8 cellular contexts compared by ENCODE assay signal in genomic region chrX:135931644-135932487, GRCh38. TPM values are rescaled to one million over a fixed set of nuclear protein-coding genes. Genes with fewer than 3 reads are reported as not detected.
DNase-seq lines count a peak whose midpoint lies in the region; ATAC-seq, FAIRE-seq and TF ChIP-seq lines count a peak whose summit lies in the region.

No MANE protein-coding gene starts in this region.

- no peaks in the 10 kb centered on the region for H3K9me2 ChIP-seq in GM23338 (ENCODE audit: insufficient read depth)

- no peak overlapping the region for H2AFZ ChIP-seq in GM23338

- no peaks in the 10 kb centered on the region for H3K9me3 Mint-ChIP-seq in Calu3 (ENCODE audit: low read depth, unreplicated experiment)
- no peaks in the 10 kb centered on the region for H3K9me3 Mint-ChIP-seq in GM23338

- H3K79me2 ChIP-seq in GM23338 (replicated peaks; ENCODE audit: insufficient read depth): no peaks in the 10 kb centered on the region

- H3K4me3 Mint-ChIP-seq in Calu3 (ENCODE audit: low read depth, unreplicated experiment): no peak overlapping the region
- H3K4me3 Mint-ChIP-seq in GM23338: no peak overlapping the region

- H3K9me3 ChIP-seq in pancreas: no peaks in the 10 kb centered on the region

- H3F3A ChIP-seq in GM23338 (replicated peaks; ENCODE audit: low read depth): no peaks in the 10 kb centered on the region

- H3K4me1 ChIP-seq in GM23338 (ENCODE audit: insufficient read depth) (no peaks in the 10 kb centered on the region), pancreas (no peaks in the 10 kb centered on the region)

- no peaks in the 10 kb centered on the region for H3K36me3 Mint-ChIP-seq in Calu3 (ENCODE audit: insufficient read depth, unreplicated experiment)
- H3K36me3 Mint-ChIP-seq in GM23338 (ENCODE audit: low read depth): no peaks in the 10 kb centered on the region

- TF ChIP-seq CTCF in Calu3 (IDR thresholded peaks at IDR 0.05; ENCODE audit: unreplicated experiment) (peak; percentile 36), GM23338 (conservative IDR thresholded peaks at IDR 0.05; ENCODE audit: low read depth in 2 of 2) (peak; percentile 57 to 73), pancreas (IDR thresholded peaks at IDR 0.05) (peak; percentile 57 to 70 (median 66))

- no peaks in the 10 kb centered on the region for H3K4me1 Mint-ChIP-seq in Calu3 (ENCODE audit: low read depth, unreplicated experiment)
- H3K4me1 Mint-ChIP-seq in GM23338: no peaks in the 10 kb centered on the region

- ATAC-seq in GM23338 (peak; percentile 95), pancreas (peak in 3 of 4 donors; percentile 79 to 85 (median 81)), HG03108 (IDR thresholded peaks at IDR 0.05; ENCODE audit: unreplicated experiment) (no peak), HG03442 (IDR thresholded peaks at IDR 0.05; ENCODE audit: unreplicated experiment) (no peak)

- no peak overlapping the region for H3K27ac Mint-ChIP-seq in Calu3 (ENCODE audit: unreplicated experiment)
- no peak overlapping the region for H3K27ac Mint-ChIP-seq in GM23338

- no peaks in the 10 kb centered on the region for H3K36me3 ChIP-seq in GM23338 (ENCODE audit: insufficient read depth)
- H3K36me3 ChIP-seq in pancreas: no peaks in the 10 kb centered on the region

- no peaks in the 10 kb centered on the region for H3K27me3 ChIP-seq in GM23338 (ENCODE audit: insufficient read depth)
- H3K27me3 ChIP-seq in pancreas: peaks cover 0 to 6% (median 1%) of the 10 kb centered on the region in 4 donors

- BruUV-seq in Calu3 (replicated peaks; lab: Mats Ljungman, UMichigan): no TSS peak

- H3K27me3 Mint-ChIP-seq in Calu3 (ENCODE audit: unreplicated experiment): peaks cover 41% of the 10 kb centered on the region
- peaks cover 7% of the 10 kb centered on the region for H3K27me3 Mint-ChIP-seq in GM23338 (ENCODE audit: insufficient read depth, low read depth, poor library complexity)

- CTCF ChIA-PET in Calu3 (lab: Charles Lee): no interaction called here

- H4K20me1 ChIP-seq in GM23338 (replicated peaks; ENCODE audit: insufficient read depth): no peaks in the 10 kb centered on the region

- no peak overlapping the region for H3K4me2 ChIP-seq in GM23338

- WGBS in pancreas, 2 donors: 37 to 41% methylated on average over 19 of the region's 19 CpGs

- H3K27ac ChIP-seq in GM23338 (ENCODE audit: low read depth) (no peak overlapping the region), pancreas (no peak overlapping the region)

- DNase-seq in Calu3 (peak; percentile 59), GM23338 (ENCODE audit: low spot score) (peak; percentile 76), NCI-H69 (lab: John Stamatoyannopoulos, UW) (peak; percentile 45), activated T-cell treated with anti-CD3 and anti-CD28 coated beads for 1 hour (ENCODE audit: low read depth) (peak; percentile 14), fibroblast of peridontal ligament (ENCODE audit: extremely low read depth) (peak; percentile 28), pancreas (peak; percentile 11 to 74 (median 54))

- H3K4me3 ChIP-seq in GM23338: no peak overlapping the region
- H3K4me3 ChIP-seq in pancreas: no peak overlapping the region

- FAIRE-seq in pancreas (lab: Jason Lieb, UNC): peak; percentile 57

- intact Hi-C loops in Calu3 (cut with micrococcal nuclease; ENCODE audit: unreplicated experiment) (loop anchor here (2.0 to 10.0 kb wide), 2 partner anchors 299 to 447 kb away; no protein-coding TSS in a partner anchor), pancreas (cut with DNase I) (no loop called here)

TF ChIP-seq in GM23338, 12 proteins besides CTCF, POLR2A, EP300 and RAD21:
- TF ChIP-seq STAT1 (IDR thresholded peaks at IDR 0.05; ENCODE audit: unreplicated experiment) (no peak), EZH2phosphoT487 (IDR thresholded peaks at IDR 0.05; ENCODE audit: unreplicated experiment) (no peak), ZNF331 (CRISPR knock-in tag; IDR thresholded peaks at IDR 0.05; ENCODE audit: low read depth) (no peak)

RNA-seq across cellular contexts. Expression of gene SAGE1, which starts 38.4 kb away (rescaled TPM):
- total RNA-seq in Calu3 (2022) (not detected in 2 replicates), pancreas (under 1 TPM in 1 of 6 donors, not detected in 5; 0.47 TPM)
- 0.19 TPM in 1 of 2 replicates, not detected in the other for total RNA-seq in GM23338 (2014; rRNA removed; shearing (Covaris generic))
- polyA plus RNA-seq in GM23338 (2016; fragmentation: Nextera tagmentation; extraction: Ambion mirVana) (not detected in 2 replicates), pancreas (not detected)

RNA-seq across cellular contexts. Expression of gene CT45A10, which starts 38.6 kb away (rescaled TPM):
- total RNA-seq in Calu3 (2022) (not detected in 2 replicates), pancreas (not detected)
- not detected in 2 replicates for total RNA-seq in GM23338 (2014; rRNA removed; shearing (Covaris generic))
- polyA plus RNA-seq in GM23338 (2016; fragmentation: Nextera tagmentation; extraction: Ambion mirVana) (not detected in 2 replicates), pancreas (not detected)

RNA-seq across cellular contexts. Expression of gene MMGT1, which starts 41.9 kb away (rescaled TPM):
- total RNA-seq in Calu3 (2022) (33.0 and 37.1 TPM in 2 replicates), pancreas (10 to 100 TPM in 4 of 6 donors, 1 to 10 TPM in 2; 6.7 to 15.6 (median 11.7) TPM)
- 25.4 and 30.1 TPM in 2 replicates for total RNA-seq in GM23338 (2014; rRNA removed; shearing (Covaris generic))
- polyA plus RNA-seq in GM23338 (2016; fragmentation: Nextera tagmentation; extraction: Ambion mirVana) (6.2 and 6.9 TPM in 2 replicates), pancreas (1 to 10 TPM; 1.4 to 7.0 TPM)

RNA-seq across cellular contexts. Expression of gene SLC9A6, which starts 53.4 kb away (rescaled TPM):
- total RNA-seq in Calu3 (2022) (19.7 and 21.7 TPM in 2 replicates), pancreas (1 to 10 TPM; 2.1 to 8.3 (median 4.4) TPM)
- total RNA-seq in GM23338 (2014; rRNA removed; shearing (Covaris generic)): 17.1 and 18.9 TPM in 2 replicates
- polyA plus RNA-seq in GM23338 (2016; fragmentation: Nextera tagmentation; extraction: Ambion mirVana) (7.2 and 7.4 TPM in 2 replicates), pancreas (1 to 10 TPM; 2.8 to 6.2 TPM)

Comparison
In these comparisons a context has a peak if more than half of its experiments do, and no peak if none do; other contexts are left out.
1. DNase-seq: peak in every context shown above with its lines; median percentile 76 in GM23338; 59 in Calu3; 54 in pancreas; 45 in NCI-H69; 28 in fibroblast of peridontal ligament; 14 in activated T-cell treated with anti-CD3 and anti-CD28 coated beads for 1 hour.
2. ATAC-seq: peak in GM23338 (single experiment) and pancreas (3 of 4); none in HG03108 (single experiment) and HG03442 (single experiment).
3. Peak in every context shown above with its lines, with median percentiles within 50 percentile points of each other: CTCF ChIP-seq.